Comparison of ENCODE assay signal across 19 cellular contexts in the genomic region with DNA sequence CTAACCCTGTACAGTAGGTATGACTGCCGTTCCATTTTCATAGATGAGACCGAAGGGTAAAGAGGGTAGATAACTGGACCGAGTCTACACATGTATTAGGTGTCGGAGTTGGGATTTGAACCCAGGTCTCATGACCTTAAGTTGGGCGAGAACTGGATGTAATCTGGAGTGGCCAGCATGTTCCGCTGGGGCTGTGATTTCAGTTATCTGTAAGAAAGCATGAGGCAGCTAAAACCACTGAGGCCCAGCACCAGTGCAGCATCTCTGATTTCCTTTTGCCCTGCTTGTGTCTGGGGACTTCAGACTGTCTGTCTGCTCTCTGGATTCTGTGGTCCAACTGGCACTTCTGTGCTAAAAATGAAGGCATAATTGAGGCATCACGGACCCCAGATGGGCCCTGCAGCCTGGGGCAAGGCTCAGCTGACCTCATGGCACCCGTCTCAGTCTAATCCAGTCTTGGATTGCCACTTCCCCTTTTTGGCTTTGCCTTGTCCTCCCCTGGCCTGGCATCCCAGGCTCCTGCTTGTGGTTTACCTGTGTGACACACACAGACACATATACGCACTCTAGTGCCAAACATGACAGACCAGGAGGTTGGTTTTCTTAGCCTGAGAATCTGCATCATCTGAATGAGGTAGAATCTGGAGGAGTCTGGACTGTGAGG.
DNase-seq lines count a peak whose midpoint lies in the region; FAIRE-seq and TF ChIP-seq lines count a peak whose summit lies in the region.
"Had no signal": no experiment of that assay in that cellular context is flagged by ENCODE, and none has a peak within 500 bp of the region (broad histone marks: within the 10 kb centered on the region; RNA-seq: fewer than 3 reads in every experiment).

No MANE protein-coding gene starts in this region.

- no peak overlapping the region for H4K5ac ChIP-seq in H1 (ENCODE audit: insufficient read length, low read depth, low read length)

- H2BK20ac ChIP-seq in H1 (ENCODE audit: low read length) = no peak overlapping the region

- TF ChIP-seq EP300 in H1 (IDR thresholded peaks at IDR 0.05; ENCODE audit: borderline replicate concordance in 1 of 2, low read depth in 2 of 2, low read length in 2 of 2) = no peak

- peaks cover 24% of the 10 kb centered on the region for H3K27me3 Mint-ChIP-seq in Calu3 (ENCODE audit: unreplicated experiment)
- peaks cover 4% of the 10 kb centered on the region for H3K27me3 Mint-ChIP-seq in neural progenitor cell (ENCODE audit: insufficient read depth, low read depth)

- no peak overlapping the region for H2BK15ac ChIP-seq in H1 (ENCODE audit: low read length)

- H3K9me3 Mint-ChIP-seq in Calu3 (ENCODE audit: low read depth, unreplicated experiment) (no peaks in the 10 kb centered on the region), neural progenitor cell (no peaks in the 10 kb centered on the region)

- TF ChIP-seq RAD21 in H1 (IDR thresholded peaks at IDR 0.05 in 1 of 2, conservative IDR thresholded peaks at IDR 0.05 in 1 of 2; ENCODE audit: low read depth in 2 of 2, low read length in 2 of 2) = no peak

- no peak overlapping the region for H2AFZ ChIP-seq in H1 (ENCODE audit: low read length)
- H2AFZ ChIP-seq in neural progenitor cell (replicated peaks) = no peak overlapping the region

- H3K56ac ChIP-seq in H1 (replicated peaks; ENCODE audit: insufficient read length, low read depth, low read length) = no peak overlapping the region

- no peak overlapping the region for H2AK5ac ChIP-seq in H1 (ENCODE audit: low read depth, low read length)

- no peak for TF ChIP-seq CTCF in Calu3 (IDR thresholded peaks at IDR 0.05; ENCODE audit: unreplicated experiment)
- no peak for TF ChIP-seq CTCF in H1 (IDR thresholded peaks at IDR 0.05; ENCODE audit: control extremely low read depth in 1 of 3, insufficient read depth in 1 of 3, low read depth in 1 of 3, low read length in 3 of 3)
- TF ChIP-seq CTCF in neural progenitor cell (IDR thresholded peaks at IDR 0.05) = no peak

- H3K27me3 ChIP-seq in H1 (replicated peaks in 1 of 4; ENCODE audit: control insufficient read depth in 3 of 4, extremely low read depth in 1 of 4, insufficient read depth in 3 of 4, low read length in 3 of 4) = peaks cover 0 to 4% (median 3%) of the 10 kb centered on the region in 4 experiments; a peak in 2 of 7 replicates
- H3K27me3 ChIP-seq in neural progenitor cell = peaks cover 9% of the 10 kb centered on the region

- no peak overlapping the region for H3K18ac ChIP-seq in H1 (ENCODE audit: extremely low read depth, low read length)

- no peak for FAIRE-seq in H1 (lab: Jason Lieb, UNC)
- FAIRE-seq: D721Med had no signal

- no peak overlapping the region for H3K4me2 ChIP-seq in H1 (ENCODE audit: insufficient read depth in 1 of 2, low read depth in 2 of 2, low read length in 2 of 2)
- H3K4me2 ChIP-seq in neural progenitor cell = no peak overlapping the region

- no peak overlapping the region for H4K91ac ChIP-seq in H1 (replicated peaks; ENCODE audit: insufficient read length, low read length)

- no peaks in the 10 kb centered on the region for H3K23me2 ChIP-seq in H1 (ENCODE audit: low read depth, low read length)

- H2BK120ac ChIP-seq in H1 (replicated peaks; ENCODE audit: low read depth, low read length) = no peak overlapping the region

- H3K4me1 Mint-ChIP-seq in Calu3 (ENCODE audit: low read depth, unreplicated experiment) (peaks cover 12% of the 10 kb centered on the region), neural progenitor cell (peaks cover 18% of the 10 kb centered on the region)

- DNase-seq in Calu3 = no peak
- peak; percentile 39 for DNase-seq in OCI-M1 (lab: John Stamatoyannopoulos, UW)
- DNase-seq in H1 (ENCODE audit: low read depth in 1 of 2, low spot score in 2 of 2) = no peak
- no peak for DNase-seq in neural progenitor cell (ENCODE audit: low spot score)
- no peak for DNase-seq in cerebellum (ENCODE audit: low spot score)
- no peak for DNase-seq in SK-N-DZ (ENCODE audit: low spot score)
- DNase-seq in activated CD4-positive, alpha-beta T cell treated with anti-CD3 and anti-CD28 coated beads for 48 hours = no peak
- DNase-seq: GOT3, HCEC 1CT, Karpas-422, NCI-H1105, NCI-H1436 treated with DMSO at 0.1 percent for 48 hours, NCI-H1930, NCI-H2107, NCI-H524, SHP77 had no signal

- TF ChIP-seq POLR2A in H1 (IDR thresholded peaks at IDR 0.05; ENCODE audit: control extremely low read depth in 1 of 2, low read depth in 2 of 2, low read length in 2 of 2) = no peak

- H3K36me3 ChIP-seq in H1 (ENCODE audit: control insufficient read depth in 2 of 4, insufficient read depth in 4 of 4, low read length in 3 of 4) = no peaks in the 10 kb centered on the region
- no peaks in the 10 kb centered on the region for H3K36me3 ChIP-seq in neural progenitor cell

- no peak overlapping the region for H3K27ac ChIP-seq in H1 (ENCODE audit: low read depth, low read length)
- H3K27ac ChIP-seq in neural progenitor cell = no peak overlapping the region
- H3K27ac ChIP-seq: HL-60, RWPE1 had no signal

- 89% methylated on average over 9 of the region's 9 CpGs; no CpG with 5 or more reads in 1 of the 2 experiments for WGBS in H1 (ENCODE audit: extremely low coverage in 1 of 2, insufficient coverage in 1 of 2, insufficient read length in 1 of 2, insufficient replicate concordance in 2 of 2, low coverage in 1 of 2, low lambda C conversion rate in 2 of 2, missing lambda C conversion rate in 1 of 2), 2 experiments

- POLR2A ChIA-PET in H1 (lab: Charles Lee; ENCODE audit: partially characterized antibody) = no interaction called here

- H4K20me1 ChIP-seq in H1 (replicated peaks in 1 of 2; ENCODE audit: control insufficient read depth in 1 of 2, insufficient read depth in 2 of 2, low read length in 2 of 2) = no peaks in the 10 kb centered on the region
- no peaks in the 10 kb centered on the region for H4K20me1 ChIP-seq in neural progenitor cell (ENCODE audit: low read depth)

- BruUV-seq in Calu3 (replicated peaks; lab: Mats Ljungman, UMichigan) = no TSS peak

- CTCF ChIA-PET in Calu3 (lab: Charles Lee) (interaction anchor here (0.7 kb wide), 1 partner anchor 1279 kb away, joined by 3 read pairs; no protein-coding TSS in a partner anchor), H1 (lab: Charles Lee; ENCODE audit: partially characterized antibody) (interaction anchor here (0.6 kb wide), 1 partner anchor 1563 kb away, joined by 3 read pairs; no protein-coding TSS in a partner anchor)

- H3K27ac Mint-ChIP-seq in Calu3 (ENCODE audit: unreplicated experiment) = no peak overlapping the region
- peak overlapping the region; percentile 72 for H3K27ac Mint-ChIP-seq in neural progenitor cell

- H2BK12ac ChIP-seq in H1 (ENCODE audit: low read depth, low read length) = 0 out of 2 replicates have a peak overlapping the region, but pooled peaks have one; percentile 0

- no peak overlapping the region for H3K4me3 ChIP-seq in H1 (ENCODE audit: extremely low read depth in 1 of 4, insufficient read depth in 2 of 4, low read depth in 3 of 4, low read length in 4 of 4)
- H3K4me3 ChIP-seq in neural progenitor cell = no peak overlapping the region

- H2BK5ac ChIP-seq in H1 (ENCODE audit: low read depth, low read length) = no peak overlapping the region

- no peaks in the 10 kb centered on the region for H3F3A ChIP-seq in neural progenitor cell (ENCODE audit: low read depth)

- H3K79me2 ChIP-seq in H1 (ENCODE audit: control insufficient read depth in 1 of 2, insufficient read depth in 2 of 2, low read length in 2 of 2) (no peaks in the 10 kb centered on the region), neural progenitor cell (ENCODE audit: low read depth) (no peaks in the 10 kb centered on the region)

- no peak overlapping the region for H3K23ac ChIP-seq in H1 (ENCODE audit: insufficient read length)

- H3K4ac ChIP-seq in H1 (replicated peaks; ENCODE audit: insufficient read length, low read depth, low read length) = no peak overlapping the region

- peaks cover 0 to 8% (median 3%) of the 10 kb centered on the region in 4 experiments; a peak in 4 of 7 replicates for H3K4me1 ChIP-seq in H1 (replicated peaks in 1 of 4; ENCODE audit: control insufficient read depth in 3 of 4, insufficient read depth in 4 of 4, low read length in 3 of 4)
- H3K4me1 ChIP-seq in neural progenitor cell = no peaks in the 10 kb centered on the region

- H3K9ac ChIP-seq in H1 (replicated peaks in 1 of 4; ENCODE audit: extremely low read depth in 1 of 4, low read depth in 3 of 4, low read length in 3 of 4) (no peak overlapping the region), neural progenitor cell (no peak overlapping the region)

- H3K9me3 ChIP-seq in H1 (ENCODE audit: insufficient read depth in 2 of 2, low read depth in 1 of 2, low read length in 1 of 2) (no peaks in the 10 kb centered on the region), neural progenitor cell (ENCODE audit: low read depth) (no peaks in the 10 kb centered on the region)

- H3K4me3 Mint-ChIP-seq in Calu3 (ENCODE audit: low read depth, unreplicated experiment) (peak overlapping the region; percentile 29), neural progenitor cell (no peak overlapping the region)

- H3K36me3 Mint-ChIP-seq in Calu3 (ENCODE audit: insufficient read depth, unreplicated experiment) = no peaks in the 10 kb centered on the region
- H3K36me3 Mint-ChIP-seq in neural progenitor cell = peaks cover 3% of the 10 kb centered on the region

- intact Hi-C loops in Calu3 (cut with micrococcal nuclease; ENCODE audit: unreplicated experiment) = no loop called here

- H4K8ac ChIP-seq in H1 (ENCODE audit: extremely low read depth, insufficient read depth, low read length) = peak overlapping the region; percentile 12; the same call in 1 of the 2 replicates

- H3K79me1 ChIP-seq in H1 (ENCODE audit: low read depth, low read length) = no peaks in the 10 kb centered on the region

- H3K14ac ChIP-seq in H1 (ENCODE audit: insufficient read length) = no peak overlapping the region

TF ChIP-seq in H1, 55 proteins besides CTCF, POLR2A, EP300 and RAD21:
- TF ChIP-seq BCL11A (IDR thresholded peaks at IDR 0.05; ENCODE audit: low read depth in 2 of 2, low read length in 2 of 2) = no peak
- TF ChIP-seq, protein P1, sequence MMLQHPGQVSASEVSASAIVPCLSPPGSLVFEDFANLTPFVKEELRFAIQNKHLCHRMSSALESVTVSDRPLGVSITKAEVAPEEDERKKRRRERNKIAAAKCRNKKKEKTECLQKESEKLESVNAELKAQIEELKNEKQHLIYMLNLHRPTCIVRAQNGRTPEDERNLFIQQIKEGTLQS (IDR thresholded peaks at IDR 0.05; ENCODE audit: insufficient read depth, low read depth, low read length) = no peak
- TF ChIP-seq, protein P2, sequence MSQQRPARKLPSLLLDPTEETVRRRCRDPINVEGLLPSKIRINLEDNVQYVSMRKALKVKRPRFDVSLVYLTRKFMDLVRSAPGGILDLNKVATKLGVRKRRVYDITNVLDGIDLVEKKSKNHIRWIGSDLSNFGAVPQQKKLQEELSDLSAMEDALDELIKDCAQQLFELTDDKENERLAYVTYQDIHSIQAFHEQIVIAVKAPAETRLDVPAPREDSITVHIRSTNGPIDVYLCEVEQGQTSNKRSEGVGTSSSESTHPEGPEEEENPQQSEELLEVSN (IDR thresholded peaks at IDR 0.05) = no peak
